ENCODE assay signal across 8 cellular contexts in genomic region chr4:98663226-98664006, GRCh38. TPM values are rescaled to one million over a fixed set of nuclear protein-coding genes. Genes with fewer than 3 reads are reported as not detected.
DNase-seq lines count a peak whose midpoint lies in the region; ATAC-seq and TF ChIP-seq lines count a peak whose summit lies in the region.

No MANE protein-coding gene starts in this region.

- H3K79me2 ChIP-seq in smooth muscle cell (ENCODE audit: low read depth): no peaks in the 10 kb centered on the region

- TF ChIP-seq CTCF in VCaP (conservative IDR thresholded peaks at IDR 0.05): no peak
- no peak for TF ChIP-seq CTCF in smooth muscle cell (IDR thresholded peaks at IDR 0.05; ENCODE audit: borderline replicate concordance, insufficient read depth, poor library complexity, severe bottlenecking)
- TF ChIP-seq CTCF in body of pancreas (IDR thresholded peaks at IDR 0.05): no peak

- TF ChIP-seq POLR2A in body of pancreas (IDR thresholded peaks at IDR 0.05): no peak

- no peaks in the 10 kb centered on the region for H3K9me3 ChIP-seq in effector memory CD4-positive, alpha-beta T cell (ENCODE audit: control insufficient read depth, low read length)
- H3K9me3 ChIP-seq in smooth muscle cell (replicated peaks; ENCODE audit: low read depth) (no peaks in the 10 kb centered on the region), body of pancreas (no peaks in the 10 kb centered on the region)

- peak; percentile 27 for DNase-seq in GM19238 (ENCODE audit: insufficient read length, low spot score)
- peak; percentile 31 to 47 (median 40) for DNase-seq in effector memory CD4-positive, alpha-beta T cell
- DNase-seq in smooth muscle cell (lab: John Stamatoyannopoulos, UW; ENCODE audit: unreplicated experiment): no peak
- DNase-seq in iPS-NIHi7 (ENCODE audit: extremely low spot score): no peak
- no peak for DNase-seq in body of pancreas

- H3K36me3 ChIP-seq in effector memory CD4-positive, alpha-beta T cell (ENCODE audit: control insufficient read depth, insufficient read depth, low read length): no peaks in the 10 kb centered on the region
- no peaks in the 10 kb centered on the region for H3K36me3 ChIP-seq in smooth muscle cell (ENCODE audit: low read depth)
- H3K36me3 ChIP-seq in body of pancreas (replicated peaks in 1 of 2; ENCODE audit: insufficient read depth in 1 of 2, low read depth in 2 of 2): no peaks in the 10 kb centered on the region

- H4K20me1 ChIP-seq in smooth muscle cell (ENCODE audit: low read depth): no peaks in the 10 kb centered on the region

- no peak overlapping the region for H3K4me3 ChIP-seq in effector memory CD4-positive, alpha-beta T cell (ENCODE audit: insufficient read depth, low read depth, low read length, poor library complexity, severe bottlenecking)
- no peak overlapping the region for H3K4me3 ChIP-seq in smooth muscle cell
- no peak overlapping the region for H3K4me3 ChIP-seq in body of pancreas

- no peak overlapping the region for H3K9ac ChIP-seq in smooth muscle cell (ENCODE audit: low read depth)

- no peak overlapping the region for H2AFZ ChIP-seq in smooth muscle cell (ENCODE audit: low read depth)

- H3F3A ChIP-seq in smooth muscle cell (ENCODE audit: low read depth): peaks cover 14% of the 10 kb centered on the region

- no peaks in the 10 kb centered on the region for H3K27me3 ChIP-seq in effector memory CD4-positive, alpha-beta T cell (replicated peaks; ENCODE audit: control insufficient read depth, insufficient read depth, low read length, poor library complexity, severe bottlenecking)
- H3K27me3 ChIP-seq in smooth muscle cell (ENCODE audit: low read depth) (no peaks in the 10 kb centered on the region), body of pancreas (no peaks in the 10 kb centered on the region)

- WGBS in smooth muscle cell (ENCODE audit: low lambda C conversion rate): 81% methylated on average over 10 of the region's 10 CpGs
- WGBS in body of pancreas, 2 donors: 68 to 71% methylated on average over 10 of the region's 10 CpGs

- H3K27ac ChIP-seq in VCaP (peak overlapping the region; percentile 90), smooth muscle cell (ENCODE audit: low read depth) (no peak overlapping the region), body of pancreas (no peak overlapping the region)
- peak overlapping the region; percentile 87 for H3K27ac ChIP-seq in effector memory CD4-positive, alpha-beta T cell (ENCODE audit: insufficient read depth, low read length, poor library complexity, severe bottlenecking)

- ATAC-seq in HG03066 (IDR thresholded peaks at IDR 0.05; ENCODE audit: low read depth, unreplicated experiment) (peak; percentile 63), body of pancreas (no peak)
- ATAC-seq in stimulated activated memory B cell treated with anti-CD40 and anti-IgM and Interleukin-4, amounts not matched to agents 10 μg/mL and 1 μg/mL and 100 μg/mL, for 72 hours: peak; percentile 87

- H3K27ac Mint-ChIP-seq in stimulated activated memory B cell treated with anti-CD40 and anti-IgM and Interleukin-4, amounts not matched to agents 10 μg/mL and 1 μg/mL and 100 μg/mL, for 72 hours: peak overlapping the region; percentile 99

- intact Hi-C loops in body of pancreas (cut with DNase I): no loop called here

- H3K4me1 ChIP-seq in effector memory CD4-positive, alpha-beta T cell (ENCODE audit: control insufficient read depth, insufficient read depth, low read length, poor library complexity, severe bottlenecking): peaks cover 39% of the 10 kb centered on the region
- H3K4me1 ChIP-seq in smooth muscle cell (ENCODE audit: low read depth): peaks cover 31% of the 10 kb centered on the region
- H3K4me1 ChIP-seq in body of pancreas: peaks cover 9% of the 10 kb centered on the region

- H3K4me2 ChIP-seq in smooth muscle cell: no peak overlapping the region

- H3K36me3 Mint-ChIP-seq in stimulated activated memory B cell treated with anti-CD40 and anti-IgM and Interleukin-4, amounts not matched to agents 10 μg/mL and 1 μg/mL and 100 μg/mL, for 72 hours: no peaks in the 10 kb centered on the region

- no peaks in the 10 kb centered on the region for H3K27me3 Mint-ChIP-seq in stimulated activated memory B cell treated with anti-CD40 and anti-IgM and Interleukin-4, amounts not matched to agents 10 μg/mL and 1 μg/mL and 100 μg/mL, for 72 hours

- H3K4me3 Mint-ChIP-seq in stimulated activated memory B cell treated with anti-CD40 and anti-IgM and Interleukin-4, amounts not matched to agents 10 μg/mL and 1 μg/mL and 100 μg/mL, for 72 hours: peak overlapping the region; percentile 73

- peaks cover 61% of the 10 kb centered on the region for H3K4me1 Mint-ChIP-seq in stimulated activated memory B cell treated with anti-CD40 and anti-IgM and Interleukin-4, amounts not matched to agents 10 μg/mL and 1 μg/mL and 100 μg/mL, for 72 hours

- peaks cover 3% of the 10 kb centered on the region for H3K9me3 Mint-ChIP-seq in stimulated activated memory B cell treated with anti-CD40 and anti-IgM and Interleukin-4, amounts not matched to agents 10 μg/mL and 1 μg/mL and 100 μg/mL, for 72 hours

RNA-seq across cellular contexts. Expression of gene TSPAN5, which starts 5.0 kb away (rescaled TPM):
- total RNA-seq in smooth muscle cell: 28.3 and 36.9 TPM in 2 replicates
- 33.7 and 35.8 TPM in 2 replicates for polyA plus RNA-seq in smooth muscle cell
- 1 to 10 TPM; 1.8 to 2.0 TPM for total RNA-seq in body of pancreas

Comparison
In these comparisons a context has a peak if more than half of its experiments do, and no peak if none do; other contexts are left out.
1. DNase-seq: peak in GM19238 (single experiment) and effector memory CD4-positive, alpha-beta T cell (3 of 3); none in smooth muscle cell (single experiment), iPS-NIHi7 (single experiment) and body of pancreas (0 of 4).
2. H3K27ac ChIP-seq: peak in VCaP (single experiment) and effector memory CD4-positive, alpha-beta T cell (single experiment); none in smooth muscle cell (single experiment) and body of pancreas (0 of 4).